10 cellular contexts compared by ENCODE assay signal in the genomic region with DNA sequence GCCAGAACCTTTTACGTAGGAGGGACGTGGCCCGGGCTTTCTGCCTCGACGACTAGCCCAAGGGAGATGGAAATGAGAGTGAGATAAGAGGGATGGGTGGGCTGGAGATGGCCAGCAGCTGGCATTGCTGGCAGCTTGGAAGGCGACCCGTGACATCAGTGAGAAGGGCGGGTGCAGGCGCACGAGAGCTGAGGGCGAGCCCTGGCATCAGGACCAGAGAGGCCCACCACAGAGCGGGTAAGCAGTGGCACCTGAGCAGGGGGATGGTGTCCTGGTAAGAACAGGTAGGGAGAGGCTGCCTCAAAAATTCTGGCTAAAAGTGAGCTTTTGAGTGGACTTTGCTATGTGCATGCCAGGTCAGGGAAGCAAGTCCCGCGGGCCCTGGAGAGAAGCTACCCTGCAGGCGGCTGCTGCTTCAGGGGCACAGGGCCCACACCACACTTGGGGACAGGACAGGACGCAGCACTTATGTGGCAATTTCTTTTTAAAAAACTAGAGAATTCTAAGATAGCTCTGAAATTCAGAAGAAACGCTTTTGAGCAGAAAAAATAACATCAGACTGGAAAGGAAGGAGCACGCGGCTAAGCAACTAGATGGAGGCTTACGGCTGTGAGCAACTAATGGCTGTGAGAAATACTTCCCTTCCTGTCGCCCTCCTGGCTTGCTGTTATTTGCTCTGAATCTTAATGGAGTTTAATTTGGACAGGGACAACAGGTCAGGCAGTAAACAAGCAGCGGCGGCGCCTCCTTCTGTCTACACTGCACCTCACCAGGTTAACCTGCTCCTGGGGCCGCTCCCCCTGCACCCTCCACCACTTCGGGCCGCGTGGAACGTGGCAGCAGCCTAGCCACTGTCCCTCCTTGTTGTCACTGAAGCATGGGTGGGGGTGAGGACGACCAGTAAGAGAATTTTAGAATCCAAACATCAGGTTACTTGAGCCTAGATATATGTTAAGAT. TPM values are rescaled to one million over a fixed set of nuclear protein-coding genes. Genes with fewer than 3 reads are reported as not detected.
DNase-seq lines count a peak whose midpoint lies in the region; ATAC-seq and TF ChIP-seq lines count a peak whose summit lies in the region.
"Had no signal": no experiment of that assay in that cellular context is flagged by ENCODE, and none has a peak within 500 bp of the region (broad histone marks: within the 10 kb centered on the region; RNA-seq: fewer than 3 reads in every experiment).

No MANE protein-coding gene starts in this region.

- H3K9me3 ChIP-seq in right cardiac atrium (ENCODE audit: control insufficient read depth, low read length) (no peaks in the 10 kb centered on the region), spleen (no peaks in the 10 kb centered on the region)

- H3K4me3 ChIP-seq in right cardiac atrium (ENCODE audit: low read length) (peak overlapping the region; percentile 54), spleen (peak overlapping the region in 6 of 8 donors; percentile 36 to 73 (median 38))

- peak overlapping the region; percentile 80 for H3K27ac Mint-ChIP-seq in activated CD4-positive, alpha-beta T cell treated with anti-CD3 and anti-CD28 coated beads for 36 hours
- H3K27ac Mint-ChIP-seq in activated B cell treated with CpG ODN at 0.5 μM for 24 hours: peak overlapping the region; percentile 9

- intact Hi-C loops in activated CD4-positive, alpha-beta T cell treated with anti-CD3 and anti-CD28 coated beads for 36 hours (cut with DNase I, micrococcal nuclease): loop anchor here (1.0 to 10.0 kb wide), 4 partner anchors 108 to 514 kb away; a partner anchor contains a TSS
- intact Hi-C loops in activated B cell treated with CpG ODN at 0.5 μM for 24 hours (cut with micrococcal nuclease): loop anchor here (1.0 to 10.0 kb wide), 6 partner anchors 21 to 1052 kb away; a partner anchor contains a TSS
- intact Hi-C loops in right cardiac atrium (cut with DNase I): no loop called here
- intact Hi-C loops in spleen (cut with DNase I; ENCODE audit: low total_unique reads): no loop called here

- POLR2A ChIA-PET in activated CD4-positive, alpha-beta T cell treated with anti-CD3 and anti-CD28 coated beads for 36 hours (lab: Charles Lee): interaction anchor here (0.6 kb wide), 1 partner anchor 394 kb away, joined by 3 read pairs; no protein-coding TSS in a partner anchor
- POLR2A ChIA-PET in activated B cell treated with CpG ODN at 0.5 μM for 24 hours (lab: Charles Lee): no interaction called here

- H3K4me1 ChIP-seq in right cardiac atrium (ENCODE audit: control insufficient read depth, insufficient read depth, low read length): peaks cover 13% of the 10 kb centered on the region
- H3K4me1 ChIP-seq in spleen: peaks cover 6 to 37% (median 25%) of the 10 kb centered on the region in 6 donors

- no peak for ATAC-seq in activated CD4-positive, alpha-beta T cell treated with anti-CD3 and anti-CD28 coated beads for 36 hours
- ATAC-seq in activated B cell treated with CpG ODN at 0.5 μM for 24 hours (ENCODE audit: low read depth) (no peak), right cardiac atrium (peak; percentile 27 to 40), HG02798 (IDR thresholded peaks at IDR 0.05; ENCODE audit: poor library complexity, unreplicated experiment) (no peak), HG02870 (IDR thresholded peaks at IDR 0.05; ENCODE audit: unreplicated experiment) (no peak)

- H3K27me3 Mint-ChIP-seq in activated CD4-positive, alpha-beta T cell treated with anti-CD3 and anti-CD28 coated beads for 36 hours: no peaks in the 10 kb centered on the region
- H3K27me3 Mint-ChIP-seq in activated B cell treated with CpG ODN at 0.5 μM for 24 hours: no peaks in the 10 kb centered on the region

- no peak overlapping the region for H3K4me3 Mint-ChIP-seq in activated CD4-positive, alpha-beta T cell treated with anti-CD3 and anti-CD28 coated beads for 36 hours
- no peak overlapping the region for H3K4me3 Mint-ChIP-seq in activated B cell treated with CpG ODN at 0.5 μM for 24 hours

- no peak for DNase-seq in activated CD4-positive, alpha-beta T cell treated with anti-CD3 and anti-CD28 coated beads for 36 hours
- DNase-seq in activated CD4-positive, alpha-beta T cell treated with anti-CD3 and anti-CD28 coated beads for 4 hours: no peak
- DNase-seq in activated B cell treated with CpG ODN at 0.5 μM for 24 hours: no peak
- DNase-seq in right cardiac atrium: peak in 2 of 3 donors; percentile 60 to 71
- no peak for DNase-seq in spleen
- no peak for DNase-seq in HT-29 (ENCODE audit: low spot score)
- DNase-seq: activated effector memory CD4-positive, alpha-beta T cell treated with anti-CD3 and anti-CD28 coated beads, Interleukin-2, amount 50 U/mL, for 16 hours; effector CD8-positive, alpha-beta T cell had no signal

- peak overlapping the region; percentile 72 for H3K27ac ChIP-seq in right cardiac atrium (ENCODE audit: low read length)
- H3K27ac ChIP-seq in spleen: peak overlapping the region in 5 of 8 donors; percentile 69 to 88 (median 82)

- no peaks in the 10 kb centered on the region for H3K27me3 ChIP-seq in right cardiac atrium (ENCODE audit: control insufficient read depth, insufficient read depth)
- no peaks in the 10 kb centered on the region for H3K27me3 ChIP-seq in spleen (replicated peaks in 1 of 7)

- H3K36me3 Mint-ChIP-seq in activated CD4-positive, alpha-beta T cell treated with anti-CD3 and anti-CD28 coated beads for 36 hours (ENCODE audit: low read depth): peaks cover 34% of the 10 kb centered on the region
- H3K36me3 Mint-ChIP-seq in activated B cell treated with CpG ODN at 0.5 μM for 24 hours (ENCODE audit: low read depth): peaks cover 12% of the 10 kb centered on the region

- CTCF ChIA-PET in activated CD4-positive, alpha-beta T cell treated with anti-CD3 and anti-CD28 coated beads for 36 hours (lab: Charles Lee): no interaction called here
- CTCF ChIA-PET in activated B cell treated with CpG ODN at 0.5 μM for 24 hours (lab: Charles Lee): no interaction called here

- peaks cover 48% of the 10 kb centered on the region for H3K4me1 Mint-ChIP-seq in activated CD4-positive, alpha-beta T cell treated with anti-CD3 and anti-CD28 coated beads for 36 hours
- H3K4me1 Mint-ChIP-seq in activated B cell treated with CpG ODN at 0.5 μM for 24 hours: peaks cover 24% of the 10 kb centered on the region

- H3K9me3 Mint-ChIP-seq in activated CD4-positive, alpha-beta T cell treated with anti-CD3 and anti-CD28 coated beads for 36 hours (ENCODE audit: low read depth): peaks cover 18% of the 10 kb centered on the region
- peaks cover 5% of the 10 kb centered on the region for H3K9me3 Mint-ChIP-seq in activated B cell treated with CpG ODN at 0.5 μM for 24 hours

- peaks cover 0 to 17% (median 0%) of the 10 kb centered on the region in 6 donors for H3K36me3 ChIP-seq in spleen

- no peak for TF ChIP-seq CTCF in activated B cell treated with CpG ODN at 0.5 μM for 24 hours (IDR thresholded peaks at IDR 0.05)
- no peak for TF ChIP-seq CTCF in spleen (IDR thresholded peaks at IDR 0.05 in 8 of 11, conservative IDR thresholded peaks at IDR 0.05 in 3 of 11)

- TF ChIP-seq POLR2A in spleen (IDR thresholded peaks at IDR 0.05): no peak

- WGBS in right cardiac atrium: 81% methylated on average over 30 of the region's 30 CpGs
- 91 to 95% (median 93%) methylated on average over 30 of the region's 30 CpGs for WGBS in spleen, 5 donors

RNA-seq across cellular contexts. Expression of a gene that starts 20.5 kb away (rescaled TPM):
- total RNA-seq in activated CD4-positive, alpha-beta T cell treated with anti-CD3 and anti-CD28 coated beads for 36 hours: 10 to 100 TPM; 42.5 to 54.1 TPM
- total RNA-seq in activated B cell treated with CpG ODN at 0.5 μM for 24 hours: 23.7 and 26.7 TPM in 2 replicates
- total RNA-seq in right cardiac atrium: 100 to 1,000 TPM in 1 of 4 donors, 10 to 100 TPM in 3; 74.2 to 103 (median 90.3) TPM
- polyA plus RNA-seq in right cardiac atrium: 126 TPM
- total RNA-seq in spleen: 10 to 100 TPM; 23.5 to 31.5 (median 28.8) TPM
- polyA plus RNA-seq in spleen: 10 to 100 TPM; 21.0 to 27.7 (median 23.5) TPM
- 115 and 137 TPM in 2 replicates for total RNA-seq in HT-29 (2014; rRNA removed; shearing (Covaris generic))

RNA-seq across cellular contexts. Expression of a gene that starts 21.0 kb away (rescaled TPM):
- total RNA-seq in activated CD4-positive, alpha-beta T cell treated with anti-CD3 and anti-CD28 coated beads for 36 hours: 10 to 100 TPM; 71.8 to 80.1 TPM
- 92.6 and 101 TPM in 2 replicates for total RNA-seq in activated B cell treated with CpG ODN at 0.5 μM for 24 hours
- 10 to 100 TPM; 46.5 to 53.8 (median 47.5) TPM for total RNA-seq in right cardiac atrium
- 40.3 TPM for polyA plus RNA-seq in right cardiac atrium
- total RNA-seq in spleen: 100 to 1,000 TPM in 3 of 7 donors, 10 to 100 TPM in 4; 80.0 to 114 (median 97.2) TPM
- polyA plus RNA-seq in spleen: 10 to 100 TPM; 31.1 to 74.5 (median 44.6) TPM
- total RNA-seq in HT-29 (2014; rRNA removed; shearing (Covaris generic)): 73.5 and 77.5 TPM in 2 replicates

RNA-seq across cellular contexts. Expression of a gene that starts 57.9 kb away (rescaled TPM):
- total RNA-seq in activated CD4-positive, alpha-beta T cell treated with anti-CD3 and anti-CD28 coated beads for 36 hours: under 1 TPM; 0.09 to 0.64 TPM
- total RNA-seq in activated B cell treated with CpG ODN at 0.5 μM for 24 hours (0.10 TPM in 1 of 2 replicates, not detected in the other), right cardiac atrium (10 to 100 TPM in 1 of 4 donors, 1 to 10 TPM in 3; 2.8 to 15.0 (median 3.9) TPM), spleen (10 to 100 TPM in 4 of 7 donors, 1 to 10 TPM in 3; 6.5 to 19.4 (median 13.0) TPM)
- polyA plus RNA-seq in right cardiac atrium (3.5 TPM), spleen (1 to 10 TPM; 3.0 to 7.2 (median 4.5) TPM)
- 50.4 and 54.8 TPM in 2 replicates for total RNA-seq in HT-29 (2014; rRNA removed; shearing (Covaris generic))

Comparison
In these comparisons a context has a peak if more than half of its experiments do, and no peak if none do; other contexts are left out.
1. ATAC-seq: peak in right cardiac atrium (2 of 2); none in activated CD4-positive, alpha-beta T cell treated with anti-CD3 and anti-CD28 coated beads for 36 hours (single experiment), activated B cell treated with CpG ODN at 0.5 μM for 24 hours (single experiment), HG02798 (single experiment) and HG02870 (single experiment).
2. DNase-seq: peak in right cardiac atrium (2 of 3); none in activated CD4-positive, alpha-beta T cell treated with anti-CD3 and anti-CD28 coated beads for 36 hours (single experiment), activated CD4-positive, alpha-beta T cell treated with anti-CD3 and anti-CD28 coated beads for 4 hours (0 of 2), activated B cell treated with CpG ODN at 0.5 μM for 24 hours (single experiment), spleen (single experiment) and HT-29 (single experiment).
3. intact Hi-C loops: an anchor here in activated CD4-positive, alpha-beta T cell treated with anti-CD3 and anti-CD28 coated beads for 36 hours (1.0 to 10.0 kb wide) and activated B cell treated with CpG ODN at 0.5 μM for 24 hours (1.0 to 10.0 kb wide); none called in right cardiac atrium and spleen.